8 cellular contexts compared by ENCODE assay signal in genomic region chr10:89332092-89332633, GRCh38. TPM values are rescaled to one million over a fixed set of nuclear protein-coding genes. Genes with fewer than 3 reads are reported as not detected.
DNase-seq lines count a peak whose midpoint lies in the region; ATAC-seq and TF ChIP-seq lines count a peak whose summit lies in the region.

No MANE protein-coding gene starts in this region.

- H3K4me1 ChIP-seq in smooth muscle cell (ENCODE audit: low read depth): peaks cover 24% of the 10 kb centered on the region

- H3F3A ChIP-seq in smooth muscle cell (ENCODE audit: low read depth): peaks cover 34% of the 10 kb centered on the region

- no peaks in the 10 kb centered on the region for H3K27me3 ChIP-seq in smooth muscle cell (ENCODE audit: low read depth)

- TF ChIP-seq CTCF in smooth muscle cell (IDR thresholded peaks at IDR 0.05; ENCODE audit: borderline replicate concordance, insufficient read depth, poor library complexity, severe bottlenecking): no peak

- 31% methylated on average over 6 of the region's 6 CpGs for WGBS in smooth muscle cell (ENCODE audit: low lambda C conversion rate)

- peak overlapping the region; percentile 54 for H3K9ac ChIP-seq in smooth muscle cell (ENCODE audit: low read depth)

- H4K20me1 ChIP-seq in smooth muscle cell (ENCODE audit: low read depth): no peaks in the 10 kb centered on the region

- H3K4me3 ChIP-seq in GM08714 (ENCODE audit: low read length) (peak overlapping the region; percentile 92), smooth muscle cell (peak overlapping the region; percentile 37)

- no peaks in the 10 kb centered on the region for H3K9me3 ChIP-seq in smooth muscle cell (replicated peaks; ENCODE audit: low read depth)

- ATAC-seq in GM21723 (IDR thresholded peaks at IDR 0.05; ENCODE audit: unreplicated experiment): peak; percentile 55

- H3K4me2 ChIP-seq in smooth muscle cell: peak overlapping the region; percentile 79

- H3K36me3 ChIP-seq in smooth muscle cell (ENCODE audit: low read depth): no peaks in the 10 kb centered on the region

- H3K27ac ChIP-seq in smooth muscle cell (ENCODE audit: low read depth): peak overlapping the region; percentile 88

- H3K79me2 ChIP-seq in smooth muscle cell (ENCODE audit: low read depth): no peaks in the 10 kb centered on the region

- DNase-seq in LHCN-M2 (ENCODE audit: low read depth): peak; percentile 74
- peak; percentile 71 for DNase-seq in amniotic epithelial cell (ENCODE audit: low read depth)
- peak; percentile 53 for DNase-seq in hepatic stellate cell (ENCODE audit: low spot score)
- DNase-seq in smooth muscle cell (lab: John Stamatoyannopoulos, UW; ENCODE audit: unreplicated experiment): no peak
- no peak for DNase-seq in T-helper 9 cell
- no peak for DNase-seq in NCI-H1694 (lab: John Stamatoyannopoulos, UW)

- H2AFZ ChIP-seq in smooth muscle cell (ENCODE audit: low read depth): peak overlapping the region; percentile 79

RNA-seq across cellular contexts. Expression of gene IFIT3, which starts 4.4 kb away (rescaled TPM):
- total RNA-seq in LHCN-M2 (2014; rRNA removed): 15.6 and 32.0 TPM in 2 replicates
- polyA plus RNA-seq in LHCN-M2 (2012): 7.3 TPM
- 1.2 and 2.1 TPM in 2 replicates for total RNA-seq in smooth muscle cell
- 1.7 and 4.6 TPM in 2 replicates for polyA plus RNA-seq in smooth muscle cell

RNA-seq across cellular contexts. Expression of gene IFIT2, which starts 30.3 kb away (rescaled TPM):
- 3.9 and 9.0 TPM in 2 replicates for total RNA-seq in LHCN-M2 (2014; rRNA removed)
- 1.6 TPM for polyA plus RNA-seq in LHCN-M2 (2012)
- 0.27 and 1.2 TPM in 2 replicates for total RNA-seq in smooth muscle cell
- polyA plus RNA-seq in smooth muscle cell: 0.72 and 1.5 TPM in 2 replicates

RNA-seq across cellular contexts. Expression of gene IFIT1B, which starts 45.7 kb away (rescaled TPM):
- total RNA-seq in LHCN-M2 (2014; rRNA removed): not detected in 2 replicates
- polyA plus RNA-seq in LHCN-M2 (2012): not detected
- total RNA-seq in smooth muscle cell: not detected in 2 replicates
- polyA plus RNA-seq in smooth muscle cell: not detected in 2 replicates

Comparison
In these comparisons a context has a peak if more than half of its experiments do, and no peak if none do; other contexts are left out.
1. DNase-seq: peak in LHCN-M2 (single experiment), amniotic epithelial cell (single experiment) and hepatic stellate cell (single experiment); none in smooth muscle cell (single experiment), T-helper 9 cell (single experiment) and NCI-H1694 (single experiment).